19 cellular contexts compared by ENCODE assay signal in genomic region chr18:57003342-57003741, GRCh38.
"Had no signal": no experiment of that assay in that cellular context is flagged by ENCODE, and none has a peak within 500 bp of the region (broad histone marks: within the 10 kb centered on the region; RNA-seq: fewer than 3 reads in every experiment).

No MANE protein-coding gene starts in this region.

- H3K9me3 Mint-ChIP-seq: activated naive CD4-positive, alpha-beta T cell treated with anti-CD3 and anti-CD28 coated beads, Interleukin-2, amount 50 U/mL, for 24 hours; naive B cell; T-cell had no signal

- H3K4me3 Mint-ChIP-seq: activated CD8-positive, alpha-beta memory T cell treated with anti-CD3 and anti-CD28 coated beads, Interleukin-2, amount 10 ng/mL, durations not matched to agents 7 days and 5 days; activated naive CD4-positive, alpha-beta T cell treated with anti-CD3 and anti-CD28 coated beads, Interleukin-2, amount 50 U/mL, for 24 hours; naive B cell had no signal

- H3K36me3 Mint-ChIP-seq: activated naive CD4-positive, alpha-beta T cell treated with anti-CD3 and anti-CD28 coated beads, Interleukin-2, amount 50 U/mL, for 24 hours had no signal

- H3K27me3 ChIP-seq: body of pancreas, foreskin keratinocyte, pancreas, sigmoid colon, uterus had no signal

- H3K36me3 ChIP-seq: pancreas, sigmoid colon, uterus had no signal

- H3K4me1 ChIP-seq: uterus had no signal

- ATAC-seq: activated CD8-positive, alpha-beta memory T cell treated with anti-CD3 and anti-CD28 coated beads, Interleukin-2, amount 10 ng/mL, durations not matched to agents 7 days and 5 days; body of pancreas; foreskin keratinocyte; T-cell had no signal

- H3K4me3 ChIP-seq: body of pancreas, lung, pancreas, sigmoid colon, uterus had no signal

- H3K9me3 ChIP-seq: body of pancreas, pancreas, sigmoid colon, uterus had no signal

- H3K27ac ChIP-seq: foreskin keratinocyte, sigmoid colon, uterus had no signal

- H3K27me3 Mint-ChIP-seq: activated CD8-positive, alpha-beta memory T cell treated with anti-CD3 and anti-CD28 coated beads, Interleukin-2, amount 10 ng/mL, durations not matched to agents 7 days and 5 days; activated naive CD4-positive, alpha-beta T cell treated with anti-CD3 and anti-CD28 coated beads, Interleukin-2, amount 50 U/mL, for 24 hours; T-cell had no signal

- H3K27ac Mint-ChIP-seq: naive B cell had no signal

- DNase-seq: activated CD4-positive, alpha-beta T cell treated with anti-CD3 and anti-CD28 coated beads, Interleukin-2, amount 50 U/mL, for 4 hours; activated CD4-positive, CD25-positive, alpha-beta regulatory T cell treated with anti-CD3 and anti-CD28 coated beads, Interleukin-2, amount 50 U/mL, for 72 hours; activated CD8-positive, alpha-beta memory T cell treated with anti-CD3 and anti-CD28 coated beads, Interleukin-2, amount 10 ng/mL, durations not matched to agents 7 days and 5 days; activated T-cell treated with anti-CD3 and anti-CD28 coated beads, Interleukin-2, amount 50 U/mL, for 1 hour; amygdala; central memory CD4-positive, alpha-beta T cell; effector CD8-positive, alpha-beta T cell; foreskin keratinocyte; naive B cell; sigmoid colon; stimulated activated CD4-positive, alpha-beta T cell treated with anti-CD3 and anti-CD28 coated beads, Interleukin-12 subunit alpha, Interleukin-12 subunit beta, amount 100 ng/mL, for 4 hours; stimulated activated CD4-positive, alpha-beta T cell treated with anti-CD3 and anti-CD28 coated beads, Interleukin-2, amount 100 ng/mL, for 24 hours; T-cell; T1000; uterus had no signal
